10 cellular contexts compared by ENCODE assay signal in the genomic region with DNA sequence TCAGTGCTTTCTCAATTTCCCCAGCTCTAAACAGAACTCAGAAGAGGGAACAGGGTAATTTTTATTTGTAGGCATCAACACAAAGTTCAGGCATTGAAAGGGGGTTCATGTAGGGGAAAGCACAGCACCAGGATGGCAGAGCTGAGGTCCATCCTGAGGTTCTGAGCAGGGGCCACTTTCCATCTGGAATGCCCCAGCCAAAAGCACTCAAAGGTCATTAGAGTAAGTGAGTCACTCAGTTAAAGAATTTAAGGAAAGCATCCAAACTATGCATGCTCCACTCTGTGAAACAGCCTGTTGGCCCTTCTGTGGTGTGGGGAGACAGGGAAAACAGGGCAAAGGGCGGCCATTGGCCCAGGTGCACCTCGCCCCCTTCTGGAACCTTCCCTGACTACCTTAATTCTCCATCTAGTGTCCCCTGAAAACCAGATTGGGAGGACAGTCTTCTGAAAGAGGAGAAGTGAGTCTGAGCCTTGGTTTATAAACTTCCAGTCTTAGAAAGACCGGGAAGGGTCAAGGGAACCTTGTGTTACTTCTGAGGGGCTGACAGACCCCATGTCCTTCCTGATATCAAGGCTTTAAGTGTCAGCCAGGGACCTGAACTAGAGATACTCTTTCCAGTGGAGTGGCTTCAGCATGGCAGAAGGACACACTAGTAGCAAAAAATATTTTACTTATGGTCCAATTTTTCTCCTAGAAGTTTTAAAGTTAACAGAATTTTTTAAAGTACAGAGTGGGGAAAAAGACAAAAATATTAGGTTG.
DNase-seq lines count a peak whose midpoint lies in the region; ATAC-seq and TF ChIP-seq lines count a peak whose summit lies in the region.
"Had no signal": no experiment of that assay in that cellular context is flagged by ENCODE, and none has a peak within 500 bp of the region (broad histone marks: within the 10 kb centered on the region; RNA-seq: fewer than 3 reads in every experiment).

No MANE protein-coding gene starts in this region.

- peaks cover 4% of the 10 kb centered on the region; the same call in 1 of the 2 replicates for H3K9me3 ChIP-seq in AG04450 (ENCODE audit: control insufficient read depth, insufficient read depth, low read length)
- no peaks in the 10 kb centered on the region for H3K9me3 ChIP-seq in lower lobe of right lung

- in situ Hi-C loops in GM13976 (cut with MboI; ENCODE audit: low sequenced_read_pairs, unreplicated experiment): no loop called here
- in situ Hi-C loops in KBM-7 (cut with MboI; ENCODE audit: low pct_unique_long_range_greater_than_20kb, low sequenced_read_pairs): no loop called here

- H3K27ac ChIP-seq in AG04450 (ENCODE audit: low read depth, low read length) (peak overlapping the region; percentile 97), lower lobe of right lung (peak overlapping the region; percentile 70)

- ATAC-seq in lower lobe of right lung (peak; percentile 85), GM18520 (IDR thresholded peaks at IDR 0.05; ENCODE audit: unreplicated experiment) (no peak)
- ATAC-seq: naive thymus-derived CD8-positive, alpha-beta T cell had no signal

- TF ChIP-seq CTCF in AG04450 (IDR thresholded peaks at IDR 0.05; ENCODE audit: low read depth, low read length): peak; percentile 24; the same call in 1 of the 2 replicates
- no peak for TF ChIP-seq CTCF in lower lobe of right lung (IDR thresholded peaks at IDR 0.05)
- TF ChIP-seq CTCF in GM13976 (IDR thresholded peaks at IDR 0.05; ENCODE audit: borderline replicate concordance, control extremely low read depth, extremely low read depth, insufficient read depth, missing control alignments): no peak

- CTCF ChIA-PET in AG04450 (lab: Charles Lee): interaction anchor here (0.8 to 2.9 kb wide), 4 partner anchors 9 to 131 kb away, joined by 3 to 13 read pairs (median 6); no protein-coding TSS in a partner anchor

- H3K4me3 ChIP-seq in AG04450 (ENCODE audit: low read depth, low read length) (no peak overlapping the region), lower lobe of right lung (no peak overlapping the region)

- intact Hi-C loops in lower lobe of right lung (cut with DNase I): no loop called here

- H3K27me3 ChIP-seq in AG04450 (ENCODE audit: control insufficient read depth, insufficient read depth, low read length) (no peaks in the 10 kb centered on the region), lower lobe of right lung (ENCODE audit: low read depth) (no peaks in the 10 kb centered on the region)

- H3K36me3 ChIP-seq in lower lobe of right lung: no peaks in the 10 kb centered on the region

- POLR2A ChIA-PET in AG04450 (lab: Yijun Ruan, JAX): interaction anchor here (1.0 to 2.9 kb wide), 9 partner anchors 10 to 117 kb away, joined by 3 to 35 read pairs (median 19); no protein-coding TSS in a partner anchor

- DNase-seq in AG04450 (ENCODE audit: low read depth, low spot score): peak; percentile 88
- DNase-seq in LHCN-M2 (ENCODE audit: low read depth): peak; percentile 95
- peak; percentile 20 to 66 for DNase-seq in dermis microvascular lymphatic vessel endothelial cell (ENCODE audit: low read depth in 2 of 2)
- DNase-seq in lower lobe of right lung: no peak
- DNase-seq in GM13976 (ENCODE audit: low spot score): no peak
- DNase-seq in NCI-H146 (lab: John Stamatoyannopoulos, UW): no peak
- DNase-seq in KBM-7: no peak
- DNase-seq: activated B cell treated with CpG ODN at 0.5 μM for 24 hours; naive thymus-derived CD8-positive, alpha-beta T cell had no signal

- H3K4me1 ChIP-seq in lower lobe of right lung: peaks cover 37% of the 10 kb centered on the region

Comparison
In these comparisons a context has a peak if more than half of its experiments do, and no peak if none do; other contexts are left out.
1. DNase-seq: peak in AG04450 (single experiment), LHCN-M2 (single experiment) and dermis microvascular lymphatic vessel endothelial cell (2 of 2); none in lower lobe of right lung (single experiment), GM13976 (single experiment), NCI-H146 (single experiment) and KBM-7 (single experiment).